Comparison of ENCODE assay signal across 15 cellular contexts in genomic region chr7:2639151-2639993, GRCh38. TPM values are rescaled to one million over a fixed set of nuclear protein-coding genes. Genes with fewer than 3 reads are reported as not detected.
A peak's percentile ranks its signal among the peaks of the same experiment; 100 is the strongest.
DNase-seq lines count a peak whose midpoint lies in the region; ATAC-seq, FAIRE-seq and TF ChIP-seq lines count a peak whose summit lies in the region.
"Had no signal": no experiment of that assay in that cellular context is flagged by ENCODE, and none has a peak within 500 bp of the region (broad histone marks: within the 10 kb centered on the region; RNA-seq: fewer than 3 reads in every experiment).

No MANE protein-coding gene starts in this region.

- CTCF ChIA-PET in H1 (lab: Charles Lee; ENCODE audit: partially characterized antibody): interaction anchor here (0.8 to 1.8 kb wide), 6 partner anchors 19 to 62 kb away, joined by 3 to 6 read pairs (median 4); no protein-coding TSS in a partner anchor

- peaks cover 42 to 59% of the 10 kb centered on the region in 2 experiments for H4K20me1 ChIP-seq in H1 (replicated peaks in 1 of 2; ENCODE audit: control insufficient read depth in 1 of 2, insufficient read depth in 2 of 2, low read length in 2 of 2)
- H4K20me1 ChIP-seq in neural progenitor cell (ENCODE audit: low read depth): peaks cover 98% of the 10 kb centered on the region

- H2BK15ac ChIP-seq in H1 (ENCODE audit: low read length): no peak overlapping the region

- no peak overlapping the region for H3K14ac ChIP-seq in H1 (ENCODE audit: insufficient read length)

- TF ChIP-seq RAD21 in H1 (IDR thresholded peaks at IDR 0.05 in 1 of 2, conservative IDR thresholded peaks at IDR 0.05 in 1 of 2; ENCODE audit: low read depth in 2 of 2, low read length in 2 of 2): no peak

- H3K4me3 Mint-ChIP-seq in neural progenitor cell: no peak overlapping the region
- H3K4me3 Mint-ChIP-seq: immature natural killer cell had no signal

- peak overlapping the region; percentile 69 for H3K4ac ChIP-seq in H1 (replicated peaks; ENCODE audit: insufficient read length, low read depth, low read length)

- no peak overlapping the region for H3K4me3 ChIP-seq in heart left ventricle
- H3K4me3 ChIP-seq in H1 (ENCODE audit: extremely low read depth in 1 of 4, insufficient read depth in 2 of 4, low read depth in 3 of 4, low read length in 4 of 4): no peak overlapping the region
- no peak overlapping the region for H3K4me3 ChIP-seq in neural progenitor cell

- H3K36me3 Mint-ChIP-seq in neural progenitor cell: no peaks in the 10 kb centered on the region
- H3K36me3 Mint-ChIP-seq: immature natural killer cell, naive B cell had no signal

- TF ChIP-seq POLR2A in heart left ventricle (IDR thresholded peaks at IDR 0.05) (no peak), H1 (IDR thresholded peaks at IDR 0.05; ENCODE audit: control extremely low read depth in 1 of 2, low read depth in 2 of 2, low read length in 2 of 2) (no peak)

- no peak overlapping the region for H3K9ac ChIP-seq in H1 (replicated peaks in 1 of 4; ENCODE audit: extremely low read depth in 1 of 4, low read depth in 3 of 4, low read length in 3 of 4)
- H3K9ac ChIP-seq in neural progenitor cell: no peak overlapping the region

- H3K27ac Mint-ChIP-seq in neural progenitor cell: no peak overlapping the region
- H3K27ac Mint-ChIP-seq: immature natural killer cell had no signal

- no peak overlapping the region for H3K56ac ChIP-seq in H1 (replicated peaks; ENCODE audit: insufficient read length, low read depth, low read length)

- peaks cover 31% of the 10 kb centered on the region for H3K4me1 Mint-ChIP-seq in neural progenitor cell

- WGBS in heart left ventricle, 4 donors: 72 to 78% (median 76%) methylated on average over 23 to 36 of the region's 36 CpGs
- 91% methylated on average over 36 of the region's 36 CpGs; no CpG with 5 or more reads in 1 of the 2 experiments for WGBS in H1 (ENCODE audit: extremely low coverage in 1 of 2, insufficient coverage in 1 of 2, insufficient read length in 1 of 2, insufficient replicate concordance in 2 of 2, low coverage in 1 of 2, low lambda C conversion rate in 2 of 2, missing lambda C conversion rate in 1 of 2), 2 experiments

- H3K79me1 ChIP-seq in H1 (ENCODE audit: low read depth, low read length): peaks cover 37% of the 10 kb centered on the region

- TF ChIP-seq CTCF in heart left ventricle (IDR thresholded peaks at IDR 0.05) (no peak), H1 (IDR thresholded peaks at IDR 0.05; ENCODE audit: control extremely low read depth in 1 of 3, insufficient read depth in 1 of 3, low read depth in 1 of 3, low read length in 3 of 3) (no peak), neural progenitor cell (IDR thresholded peaks at IDR 0.05) (no peak)

- peaks cover 16 to 92% (median 80%) of the 10 kb centered on the region in 12 donors for H3K4me1 ChIP-seq in heart left ventricle
- H3K4me1 ChIP-seq in H1 (replicated peaks in 1 of 4; ENCODE audit: control insufficient read depth in 3 of 4, insufficient read depth in 4 of 4, low read length in 3 of 4): peaks cover 0 to 34% (median 22%) of the 10 kb centered on the region in 4 experiments; a peak in 6 of 7 replicates
- peaks cover 7% of the 10 kb centered on the region for H3K4me1 ChIP-seq in neural progenitor cell

- no peaks in the 10 kb centered on the region for H3K9me3 Mint-ChIP-seq in neural progenitor cell
- H3K9me3 Mint-ChIP-seq: immature natural killer cell, naive B cell had no signal

- FAIRE-seq in H1 (lab: Jason Lieb, UNC): no peak
- FAIRE-seq: A204.1 had no signal

- ATAC-seq in heart left ventricle (peak in 2 of 4 donors; percentile 11 to 14), Right ventricle myocardium superior (ENCODE audit: poor library complexity) (no peak), HG03520 (IDR thresholded peaks at IDR 0.05; ENCODE audit: unreplicated experiment) (no peak)

- no peak overlapping the region for H2AFZ ChIP-seq in H1 (ENCODE audit: low read length)
- H2AFZ ChIP-seq in neural progenitor cell (replicated peaks): no peak overlapping the region

- H2BK120ac ChIP-seq in H1 (replicated peaks; ENCODE audit: low read depth, low read length): no peak overlapping the region

- H3K4me2 ChIP-seq in H1 (ENCODE audit: insufficient read depth in 1 of 2, low read depth in 2 of 2, low read length in 2 of 2): no peak overlapping the region
- H3K4me2 ChIP-seq in neural progenitor cell: no peak overlapping the region

- H2BK20ac ChIP-seq in H1 (ENCODE audit: low read length): no peak overlapping the region

- H3K9me3 ChIP-seq in heart left ventricle (no peaks in the 10 kb centered on the region), H1 (ENCODE audit: insufficient read depth in 2 of 2, low read depth in 1 of 2, low read length in 1 of 2) (no peaks in the 10 kb centered on the region), neural progenitor cell (ENCODE audit: low read depth) (no peaks in the 10 kb centered on the region)

- intact Hi-C loops in heart left ventricle (cut with DNase I): no loop called here
- intact Hi-C loops in Right ventricle myocardium superior (cut with DNase I): no loop called here

- H2BK12ac ChIP-seq in H1 (ENCODE audit: low read depth, low read length): no peak overlapping the region

- H4K91ac ChIP-seq in H1 (replicated peaks; ENCODE audit: insufficient read length, low read length): no peak overlapping the region

- H2BK5ac ChIP-seq in H1 (ENCODE audit: low read depth, low read length): peak overlapping the region; percentile 56; the same call in 1 of the 2 replicates

- no peak for TF ChIP-seq EP300 in H1 (IDR thresholded peaks at IDR 0.05; ENCODE audit: borderline replicate concordance in 1 of 2, low read depth in 2 of 2, low read length in 2 of 2)

- H3F3A ChIP-seq in neural progenitor cell (ENCODE audit: low read depth): peaks cover 13% of the 10 kb centered on the region

- H3K27ac ChIP-seq in heart left ventricle (peak overlapping the region in 11 of 12 donors; percentile 49 to 95 (median 69)), H1 (ENCODE audit: low read depth, low read length) (0 out of 2 replicates have a peak overlapping the region, but pooled peaks have one; percentile 5), neural progenitor cell (peak overlapping the region; percentile 49)

- H3K23ac ChIP-seq in H1 (ENCODE audit: insufficient read length): no peak overlapping the region

- H3K27me3 Mint-ChIP-seq in neural progenitor cell (ENCODE audit: insufficient read depth, low read depth): no peaks in the 10 kb centered on the region
- H3K27me3 Mint-ChIP-seq: naive B cell had no signal

- H3K27me3 ChIP-seq in heart left ventricle (no peaks in the 10 kb centered on the region), H1 (replicated peaks in 1 of 4; ENCODE audit: control insufficient read depth in 3 of 4, extremely low read depth in 1 of 4, insufficient read depth in 3 of 4, low read length in 3 of 4) (no peaks in the 10 kb centered on the region), neural progenitor cell (no peaks in the 10 kb centered on the region)

- H4K5ac ChIP-seq in H1 (ENCODE audit: insufficient read length, low read depth, low read length): no peak overlapping the region

- H3K36me3 ChIP-seq in heart left ventricle (peaks cover 0 to 6% (median 0%) of the 10 kb centered on the region in 9 donors), H1 (ENCODE audit: control insufficient read depth in 2 of 4, insufficient read depth in 4 of 4, low read length in 3 of 4) (no peaks in the 10 kb centered on the region; a peak in 1 of 8 replicates), neural progenitor cell (no peaks in the 10 kb centered on the region)

- H3K79me2 ChIP-seq in H1 (ENCODE audit: control insufficient read depth in 1 of 2, insufficient read depth in 2 of 2, low read length in 2 of 2) (peaks cover 21 to 82% of the 10 kb centered on the region in 2 experiments), neural progenitor cell (ENCODE audit: low read depth) (peaks cover 89% of the 10 kb centered on the region)

- no peaks in the 10 kb centered on the region; the same call in 1 of the 2 replicates for H3K23me2 ChIP-seq in H1 (ENCODE audit: low read depth, low read length)

- DNase-seq in heart left ventricle (peak in 2 of 5 donors; percentile 66 to 68), Right ventricle myocardium superior (no peak), H1 (ENCODE audit: low read depth in 1 of 2, low spot score in 2 of 2) (no peak), neural progenitor cell (ENCODE audit: low spot score) (no peak), NCI-H748 treated with DMSO at 0.1 percent for 48 hours (lab: John Stamatoyannopoulos, UW) (no peak), ureter (ENCODE audit: low spot score) (no peak), AG20443 (ENCODE audit: low spot score) (no peak)
- DNase-seq: activated effector memory CD4-positive, alpha-beta T cell treated with anti-CD3 and anti-CD28 coated beads, Interleukin-2, amount 50 U/mL, for 16 hours; immature natural killer cell; naive B cell; NCI-H1417; NCI-H510A; T-helper 9 cell had no signal

- no peak overlapping the region; the same call in 1 of the 2 replicates for H4K8ac ChIP-seq in H1 (ENCODE audit: extremely low read depth, insufficient read depth, low read length)

- no peak overlapping the region for H3K18ac ChIP-seq in H1 (ENCODE audit: extremely low read depth, low read length)

- H2AK5ac ChIP-seq in H1 (ENCODE audit: low read depth, low read length): no peak overlapping the region

- POLR2A ChIA-PET in H1 (lab: Charles Lee; ENCODE audit: partially characterized antibody): interaction anchor here (0.6 to 2.0 kb wide), 4 partner anchors 8 to 479 kb away, joined by 3 to 5 read pairs (median 4); no protein-coding TSS in a partner anchor

RNA-seq across cellular contexts. Expression of gene TTYH3, which starts 7.6 kb away (rescaled TPM):
- total RNA-seq in heart left ventricle (100 to 1,000 TPM in 1 of 9 donors, 10 to 100 TPM in 7, 1 to 10 TPM in 1; 8.5 to 104 (median 12.8) TPM), Right ventricle myocardium superior (12.6 TPM), neural progenitor cell (ENCODE audit: low replicate concordance) (13.2 and 60.0 TPM in 2 replicates), ureter (32.3 TPM)
- polyA plus RNA-seq in heart left ventricle (10 to 100 TPM in 1 of 2 donors, 1 to 10 TPM in 1; 5.7 to 14.8 TPM), H1 (2011; rRNA removed) (66.2 and 122 TPM in 2 replicates)
- 169 and 172 TPM in 2 replicates for total RNA-seq in H1 (2021; fragmentation: NEBNext Ultra II Directional; extraction: Animal tissue kit (Norgen Biotek cat#: 25700))
- polyA plus RNA-seq in H1 (2011; cell fraction: cytosol; rRNA removed): 46.4 TPM
- 147 TPM for polyA plus RNA-seq in H1 (2011; cell fraction: nucleus; rRNA removed)
- polyA plus RNA-seq in H1 (2012, experiment 1 of 2): 68.1 to 127 TPM (median 115 TPM) in 4 replicates
- polyA plus RNA-seq in H1 (2012, experiment 2 of 2): 102 TPM
- polyA plus RNA-seq in H1 (2013, experiment 1 of 2): 175 TPM
- polyA plus RNA-seq in H1 (2013, experiment 2 of 2): 184 TPM
- polyA minus RNA-seq in H1 (2011; rRNA and poly(A)+ RNA removed): 41.7 and 42.6 TPM in 2 replicates
- 87.8 TPM for polyA minus RNA-seq in H1 (2011; cell fraction: cytosol; rRNA and poly(A)+ RNA removed)
- 79.3 TPM for polyA minus RNA-seq in H1 (2011; cell fraction: nucleus; rRNA and poly(A)+ RNA removed)

RNA-seq across cellular contexts. Expression of gene AMZ1, which starts 48.6 kb away (rescaled TPM):
- total RNA-seq in heart left ventricle: under 1 TPM in 3 of 9 donors, not detected in 6; 0.05 to 0.48 (median 0.10) TPM
- polyA plus RNA-seq in heart left ventricle: under 1 TPM; 0.01 to 0.04 TPM
- total RNA-seq in Right ventricle myocardium superior: 0.08 TPM
- total RNA-seq in H1 (2021; fragmentation: NEBNext Ultra II Directional; extraction: Animal tissue kit (Norgen Biotek cat#: 25700)): 0.82 and 1.4 TPM in 2 replicates
- polyA plus RNA-seq in H1 (2011; rRNA removed): 0.59 and 1.1 TPM in 2 replicates
- polyA plus RNA-seq in H1 (2011; cell fraction: cytosol; rRNA removed): 0.58 TPM
- 1.2 TPM for polyA plus RNA-seq in H1 (2011; cell fraction: nucleus; rRNA removed)
- polyA plus RNA-seq in H1 (2012, experiment 1 of 2): 0.33 to 1.3 TPM (median 0.91 TPM) in 4 replicates
- polyA plus RNA-seq in H1 (2012, experiment 2 of 2): 0.16 TPM
- 0.65 TPM for polyA plus RNA-seq in H1 (2013, experiment 1 of 2)
- 0.63 TPM for polyA plus RNA-seq in H1 (2013, experiment 2 of 2)
- polyA minus RNA-seq in H1 (2011; rRNA and poly(A)+ RNA removed): 0.82 and 0.90 TPM in 2 replicates
- polyA minus RNA-seq in H1 (2011; cell fraction: cytosol; rRNA and poly(A)+ RNA removed): 2.0 TPM
- 2.9 TPM for polyA minus RNA-seq in H1 (2011; cell fraction: nucleus; rRNA and poly(A)+ RNA removed)
- 0.09 TPM in 1 of 2 replicates, not detected in the other for total RNA-seq in neural progenitor cell (ENCODE audit: low replicate concordance)
- 0.23 TPM for total RNA-seq in ureter

Comparison
In these comparisons a context has a peak if more than half of its experiments do, and no peak if none do; other contexts are left out.
1. H3K27ac ChIP-seq: peak in every context shown above with its lines; median percentile 69 in heart left ventricle; 49 in neural progenitor cell; 5 in H1.